Comparison of ENCODE assay signal across 20 cellular contexts in the genomic region with DNA sequence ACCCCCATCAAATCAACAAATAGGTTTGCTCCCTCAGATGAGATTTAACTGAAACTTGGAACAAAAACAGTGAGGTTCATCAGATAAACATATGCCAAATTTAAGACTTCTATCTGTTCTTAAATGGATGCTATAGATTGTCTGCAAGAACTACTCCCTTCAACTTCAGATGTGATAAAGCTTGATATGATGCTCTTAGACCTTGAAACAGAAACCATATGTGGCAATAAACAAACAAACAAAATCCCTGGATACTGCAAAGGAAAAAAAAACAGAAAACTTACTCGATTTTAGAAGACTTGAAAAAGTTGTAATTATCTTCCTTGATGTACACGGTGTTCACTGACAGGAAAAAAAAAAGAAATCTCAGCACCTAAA.
"Had no signal": no experiment of that assay in that cellular context is flagged by ENCODE, and none has a peak within 500 bp of the region (broad histone marks: within the 10 kb centered on the region; RNA-seq: fewer than 3 reads in every experiment).

No MANE protein-coding gene starts in this region.

- H3K4me1 Mint-ChIP-seq: natural killer cell had no signal

- H3K27ac ChIP-seq: foreskin keratinocyte, upper lobe of right lung had no signal

- ATAC-seq: foreskin keratinocyte, natural killer cell, upper lobe of right lung had no signal

- H3K27me3 Mint-ChIP-seq: activated naive CD8-positive, alpha-beta T cell treated with anti-CD3 and anti-CD28 coated beads for 36 hours had no signal

- H3K9me3 ChIP-seq: upper lobe of right lung had no signal

- H3K9me3 Mint-ChIP-seq: natural killer cell had no signal

- H3K27ac Mint-ChIP-seq: activated naive CD8-positive, alpha-beta T cell treated with anti-CD3 and anti-CD28 coated beads for 36 hours; natural killer cell; T-helper 1 cell treated with Interleukin-12 subunit alpha and Interleukin-12 subunit beta and Interleukin-4 antibody, amounts not matched to agents 30 μg/mL and 1 μg/mL, for 36 hours had no signal

- H3K27me3 ChIP-seq: foreskin keratinocyte, spleen, upper lobe of right lung had no signal

- H3K4me3 ChIP-seq: lung, spleen, upper lobe of right lung had no signal

- H3K4me1 ChIP-seq: foreskin keratinocyte, upper lobe of right lung had no signal

- H3K4me3 Mint-ChIP-seq: activated naive CD8-positive, alpha-beta T cell treated with anti-CD3 and anti-CD28 coated beads for 36 hours; natural killer cell; T-helper 1 cell treated with Interleukin-12 subunit alpha and Interleukin-12 subunit beta and Interleukin-4 antibody, amounts not matched to agents 30 μg/mL and 1 μg/mL, for 36 hours had no signal

- DNase-seq: activated CD4-positive, alpha-beta T cell treated with anti-CD3 and anti-CD28 coated beads for 4 hours; activated CD4-positive, alpha-beta T cell treated with anti-CD3 and anti-CD28 coated beads, Interleukin-2, amount 50 U/mL, for 48 hours; activated CD4-positive, CD25-positive, alpha-beta regulatory T cell; activated CD8-positive, alpha-beta memory T cell treated with anti-CD3 and anti-CD28 coated beads, Interleukin-2, amount 50 U/mL, for 48 hours; activated naive CD4-positive, alpha-beta T cell treated with Interleukin-2 at 50 U/mL for 16 hours; activated naive CD8-positive, alpha-beta T cell treated with anti-CD3 and anti-CD28 coated beads for 36 hours; activated T-cell treated with anti-CD3 and anti-CD28 coated beads, Interleukin-2, amount 50 U/mL, for 48 hours; amygdala; cerebellar nuclear complex; effector CD4-positive, alpha-beta T cell; kidney; natural killer cell; nucleus accumbens; spleen; stimulated activated CD4-positive, alpha-beta T cell treated with anti-CD3 and anti-CD28 coated beads, Interleukin-4, amount 100 ng/mL, for 1 hour; stimulated activated naive CD4-positive, alpha-beta T cell; upper lobe of right lung had no signal

- H3K36me3 Mint-ChIP-seq: natural killer cell had no signal
